14 cellular contexts compared by ENCODE assay signal in the genomic region with DNA sequence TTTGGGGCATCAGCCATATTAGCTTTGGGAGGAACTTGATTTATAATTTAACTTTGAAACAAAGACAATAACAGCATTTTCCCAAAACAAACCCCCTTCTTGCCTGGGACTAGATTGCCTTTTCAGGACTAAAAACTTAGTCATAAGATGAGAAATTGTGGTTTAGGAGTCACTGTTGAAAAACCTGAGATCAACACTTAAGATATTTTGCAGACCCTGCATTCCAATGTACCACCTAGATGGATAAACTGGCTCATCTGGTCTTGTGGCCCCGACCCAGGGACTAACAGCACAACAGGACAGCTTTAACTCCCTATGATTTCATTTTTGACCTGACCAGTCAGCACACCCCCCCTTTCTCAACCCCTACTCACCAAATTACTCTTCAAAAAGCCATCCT.
A peak's percentile ranks its signal among the peaks of the same experiment; 100 is the strongest.
DNase-seq lines count a peak whose midpoint lies in the region; ATAC-seq and TF ChIP-seq lines count a peak whose summit lies in the region.
"Had no signal": no experiment of that assay in that cellular context is flagged by ENCODE, and none has a peak within 500 bp of the region (broad histone marks: within the 10 kb centered on the region; RNA-seq: fewer than 3 reads in every experiment).

No MANE protein-coding gene starts in this region.

- BruUV-seq in PC-3 (replicated peaks; lab: Mats Ljungman, UMichigan) = no TSS peak

- TF ChIP-seq POLR2A in thyroid gland (IDR thresholded peaks at IDR 0.05) (no peak), upper lobe of left lung (IDR thresholded peaks at IDR 0.05) (no peak)

- peak overlapping the region; percentile 39 for H3K27ac ChIP-seq in PC-3 (ENCODE audit: low read length)
- H3K27ac ChIP-seq in thyroid gland = no peak overlapping the region
- H3K27ac ChIP-seq in upper lobe of left lung = no peak overlapping the region
- H3K27ac ChIP-seq: A549, C4-2B had no signal

- peak; percentile 51 for DNase-seq in HT1080 (ENCODE audit: low read depth)
- peak; percentile 74 for DNase-seq in PC-3
- DNase-seq in kidney tubule cell (ENCODE audit: low spot score) = peak; percentile 81
- DNase-seq in thyroid gland = no peak
- DNase-seq in upper lobe of left lung = no peak
- DNase-seq: BE2C; CD4-positive, alpha-beta memory T cell; COR-L47; DND-41; H7 had no signal

- H2AFZ ChIP-seq in PC-3 (ENCODE audit: low read length) = 0 out of 2 replicates have a peak overlapping the region, but pooled peaks have one; percentile 5
- H2AFZ ChIP-seq: GM23338 had no signal

- H3K4me1 ChIP-seq in PC-3 (ENCODE audit: insufficient read depth, low read length) = peaks cover 19% of the 10 kb centered on the region
- H3K4me1 ChIP-seq in thyroid gland = no peaks in the 10 kb centered on the region
- H3K4me1 ChIP-seq in upper lobe of left lung = no peaks in the 10 kb centered on the region
- H3K4me1 ChIP-seq: A549 had no signal

- no peaks in the 10 kb centered on the region for H3F3A ChIP-seq in PC-3 (ENCODE audit: low read length, unreplicated experiment)

- ATAC-seq in PC-3 (no peak), upper lobe of left lung (ENCODE audit: low FRiP score in 2 of 2) (no peak), GM21381 (IDR thresholded peaks at IDR 0.05; ENCODE audit: unreplicated experiment) (no peak)
- ATAC-seq: A549, GM23338 had no signal

- no peaks in the 10 kb centered on the region for H3K27me3 ChIP-seq in PC-3 (ENCODE audit: low read length)
- H3K27me3 ChIP-seq in thyroid gland = no peaks in the 10 kb centered on the region
- H3K27me3 ChIP-seq in upper lobe of left lung = no peaks in the 10 kb centered on the region
- H3K27me3 ChIP-seq: BE2C had no signal

- H3K36me3 ChIP-seq in PC-3 (ENCODE audit: low read depth, low read length) = no peaks in the 10 kb centered on the region
- H3K36me3 ChIP-seq in thyroid gland = no peaks in the 10 kb centered on the region
- no peaks in the 10 kb centered on the region for H3K36me3 ChIP-seq in upper lobe of left lung
- H3K36me3 ChIP-seq: BE2C had no signal

- H3K9me3 ChIP-seq in PC-3 (ENCODE audit: low read length) (no peaks in the 10 kb centered on the region), thyroid gland (no peaks in the 10 kb centered on the region), upper lobe of left lung (no peaks in the 10 kb centered on the region)
- H3K9me3 ChIP-seq: A549, BE2C had no signal

- peak overlapping the region; percentile 43 for H3K4me2 ChIP-seq in PC-3 (ENCODE audit: low read length)
- H3K4me2 ChIP-seq: A549, GM23338 had no signal

- H3K4me3 ChIP-seq in PC-3 (ENCODE audit: low read length) = no peak overlapping the region
- no peak overlapping the region for H3K4me3 ChIP-seq in thyroid gland (replicated peaks in 1 of 3)
- no peak overlapping the region for H3K4me3 ChIP-seq in upper lobe of left lung
- H3K4me3 ChIP-seq: A549, GM23338 had no signal

- no peaks in the 10 kb centered on the region for H3K9me2 ChIP-seq in PC-3 (replicated peaks; ENCODE audit: low read length)

- TF ChIP-seq CTCF in PC-3 (conservative IDR thresholded peaks at IDR 0.05; ENCODE audit: low read depth, low read length) (no peak), thyroid gland (IDR thresholded peaks at IDR 0.05) (no peak), upper lobe of left lung (IDR thresholded peaks at IDR 0.05) (no peak)

- H3K9ac ChIP-seq in PC-3 (ENCODE audit: low read length) = no peak overlapping the region

- POLR2A ChIA-PET in PC-3 (lab: Charles Lee; ENCODE audit: unreplicated experiment) = no interaction called here

- 32 to 68% methylated on average over 1 of the region's 1 CpG for WGBS in thyroid gland, 2 donors
- WGBS in upper lobe of left lung, 2 donors = 46 to 53% methylated on average over 1 of the region's 1 CpG

- CTCF ChIA-PET in PC-3 (lab: Charles Lee) = no interaction called here

- no peaks in the 10 kb centered on the region for H3K79me2 ChIP-seq in PC-3 (ENCODE audit: low read length)

- intact Hi-C loops in PC-3 (cut with micrococcal nuclease) (no loop called here), thyroid gland (cut with DNase I) (no loop called here)

- TF ChIP-seq EP300 in upper lobe of left lung (IDR thresholded peaks at IDR 0.05) = no peak

- no peaks in the 10 kb centered on the region for H4K20me1 ChIP-seq in PC-3 (ENCODE audit: low read length)

Comparison
In these comparisons a context has a peak if more than half of its experiments do, and no peak if none do; other contexts are left out.
1. DNase-seq: peak in HT1080 (single experiment), PC-3 (single experiment) and kidney tubule cell (single experiment); none in thyroid gland (0 of 2) and upper lobe of left lung (0 of 2).